23 cellular contexts compared by ENCODE assay signal in genomic region chr12:103960567-103961227, GRCh38. TPM values are rescaled to one million over a fixed set of nuclear protein-coding genes. Genes with fewer than 3 reads are reported as not detected.
A peak's percentile ranks its signal among the peaks of the same experiment; 100 is the strongest.
DNase-seq lines count a peak whose midpoint lies in the region; ATAC-seq, FAIRE-seq and TF ChIP-seq lines count a peak whose summit lies in the region.
"Had no signal": no experiment of that assay in that cellular context is flagged by ENCODE, and none has a peak within 500 bp of the region (broad histone marks: within the 10 kb centered on the region; RNA-seq: fewer than 3 reads in every experiment).

No MANE protein-coding gene starts in this region.

- H3K27ac Mint-ChIP-seq in CD14-positive monocyte, result no peak overlapping the region
- H3K27ac Mint-ChIP-seq: CD4-positive, CD25-positive, alpha-beta regulatory T cell; T-cell had no signal

- WGBS in HepG2 (ENCODE audit: low lambda C conversion rate), result 65% methylated on average over 7 of the region's 7 CpGs
- WGBS in right lobe of liver (ENCODE audit: insufficient coverage, low coverage, low lambda C conversion rate, missing lambda C conversion rate), result 64% methylated on average over 7 of the region's 7 CpGs
- 64% methylated on average over 7 of the region's 7 CpGs for WGBS in GM12878 (ENCODE audit: insufficient coverage, insufficient replicate concordance, low lambda C conversion rate, missing lambda C conversion rate)

- FAIRE-seq in HepG2 (lab: Jason Lieb, UNC) (no peak), GM12878 (lab: Jason Lieb, UNC) (no peak)
- FAIRE-seq: H54 had no signal

- SMC1A ChIA-PET in GM12878 (lab: Charles Lee; ENCODE audit: uncharacterized antibody, unreplicated experiment), result interaction anchor here (0.6 to 2.9 kb wide), 3 partner anchors 13 to 81 kb away, joined by 3 to 9 read pairs (median 9); no protein-coding TSS in a partner anchor

- POLR2A ChIA-PET in HepG2 (lab: Yijun Ruan, JAX) (interaction anchor here (3.3 kb wide), 1 partner anchor 31 kb away, joined by 18 read pairs; the partner anchor contains the start of gene HSP90B1), GM12878 (lab: Charles Lee) (interaction anchor here (1.0 to 1.8 kb wide), 2 partner anchors 25 to 31 kb away, joined by 4 to 7 read pairs; partner anchors contain the start of gene HSP90B1)

- H3K4me2 ChIP-seq in HepG2 (ENCODE audit: low read depth, low read length), result no peak overlapping the region
- H3K4me2 ChIP-seq in GM12878 (ENCODE audit: control insufficient read depth, insufficient read depth), result no peak overlapping the region

- in situ Hi-C loops in HepG2 (cut with HindIII; ENCODE audit: extremely low pct_ligation_motif_present, low pct_unique_long_range_greater_than_20kb) (no loop called here), GM12878 (cut with MboI) (no loop called here), gastrocnemius medialis (cut with MboI; ENCODE audit: low sequenced_read_pairs in 4 of 4) (loop anchor here in 2 of 4 donors (10.0 to 25.0 kb wide), 2 partner anchors 104 to 1152 kb away; partner anchors contain the start of genes HCFC2 (in 1 of the 2) and WASHC4 (in 1 of the 2)), ACHN (cut with HindIII; ENCODE audit: low pct_ligation_motif_present, low pct_unique_long_range_greater_than_20kb, low sequenced_read_pairs) (no loop called here)

- H3K36me3 Mint-ChIP-seq in CD14-positive monocyte, result no peaks in the 10 kb centered on the region
- H3K36me3 Mint-ChIP-seq: T-cell had no signal

- H3K4me3 ChIP-seq in HepG2 (replicated peaks in 1 of 3; ENCODE audit: insufficient read depth in 1 of 3, low read depth in 2 of 3, low read length in 3 of 3), result no peak overlapping the region
- no peak overlapping the region for H3K4me3 ChIP-seq in right lobe of liver
- no peak overlapping the region for H3K4me3 ChIP-seq in GM12878
- H3K4me3 ChIP-seq in gastrocnemius medialis, result no peak overlapping the region
- H3K4me3 ChIP-seq: MG63 had no signal

- peaks cover 47% of the 10 kb centered on the region for H3K4me1 ChIP-seq in HepG2 (ENCODE audit: insufficient read depth, low read length)
- H3K4me1 ChIP-seq in right lobe of liver, result peaks cover 0 to 20% (median 8%) of the 10 kb centered on the region in 4 donors
- no peaks in the 10 kb centered on the region for H3K4me1 ChIP-seq in GM12878 (ENCODE audit: control insufficient read depth, insufficient read depth, low read length)
- peaks cover 19 to 28% of the 10 kb centered on the region in 2 donors for H3K4me1 ChIP-seq in gastrocnemius medialis

- BruUV-seq in HepG2 (replicated peaks; lab: Mats Ljungman, UMichigan), result no TSS peak
- no TSS peak for BruUV-seq in GM12878 (replicated peaks; lab: Mats Ljungman, UMichigan)

- H3K27ac ChIP-seq in HepG2 (ENCODE audit: extremely low read length, insufficient read depth, low read length) (no peak overlapping the region), right lobe of liver (no peak overlapping the region), GM12878 (ENCODE audit: control insufficient read depth, insufficient read depth) (no peak overlapping the region), gastrocnemius medialis (no peak overlapping the region)
- H3K27ac ChIP-seq: 22Rv1 had no signal

- H3K27me3 Mint-ChIP-seq in CD14-positive monocyte (ENCODE audit: low read depth in 3 of 3), result peaks cover 0 to 4% (median 2%) of the 10 kb centered on the region in 3 donors
- H3K27me3 Mint-ChIP-seq: CD4-positive, CD25-positive, alpha-beta regulatory T cell; T-cell had no signal

- H3K27me3 ChIP-seq in HepG2 (ENCODE audit: control insufficient read depth in 1 of 2, insufficient read depth in 2 of 2, low read length in 2 of 2) (no peaks in the 10 kb centered on the region; a peak in 1 of 5 replicates), right lobe of liver (no peaks in the 10 kb centered on the region), GM12878 (replicated peaks in 1 of 2; ENCODE audit: control insufficient read depth in 2 of 2, insufficient read depth in 2 of 2, low read length in 1 of 2) (no peaks in the 10 kb centered on the region), gastrocnemius medialis (no peaks in the 10 kb centered on the region)
- H3K27me3 ChIP-seq: MG63 had no signal

- no peak for TF ChIP-seq RAD21 in HepG2 (CRISPR knock-in tag; IDR thresholded peaks at IDR 0.05)
- no peak for TF ChIP-seq RAD21 in GM12878 (IDR thresholded peaks at IDR 0.05; ENCODE audit: insufficient read depth, low read depth, low read length)

- H3K9me3 Mint-ChIP-seq in CD14-positive monocyte, result no peaks in the 10 kb centered on the region
- H3K9me3 Mint-ChIP-seq: CD4-positive, CD25-positive, alpha-beta regulatory T cell; T-cell had no signal

- no peak overlapping the region for H3K9ac ChIP-seq in HepG2 (ENCODE audit: insufficient read depth, low read depth, low read length)
- H3K9ac ChIP-seq in GM12878 (ENCODE audit: control insufficient read depth, insufficient read depth, low read length), result no peak overlapping the region

- H3K9me3 ChIP-seq in HepG2 (ENCODE audit: low read length) (no peaks in the 10 kb centered on the region), right lobe of liver (no peaks in the 10 kb centered on the region), GM12878 (replicated peaks; ENCODE audit: control insufficient read depth, insufficient read depth, low read length) (no peaks in the 10 kb centered on the region), gastrocnemius medialis (no peaks in the 10 kb centered on the region)
- H3K9me3 ChIP-seq: MG63 had no signal

- CTCF ChIA-PET in HepG2 (lab: Yijun Ruan, JAX; ENCODE audit: low intra/inter-chr PET ratio, low total read pairs) (no interaction called here), GM12878 (lab: Yijun Ruan, JAX) (interaction anchor here (0.7 to 1.1 kb wide), 2 partner anchors 76 to 77 kb away, joined by 3 to 4 read pairs; no protein-coding TSS in a partner anchor)

- H4K20me1 ChIP-seq in HepG2 (ENCODE audit: insufficient read depth, low read length) (no peaks in the 10 kb centered on the region), GM12878 (ENCODE audit: control insufficient read depth, insufficient read depth) (no peaks in the 10 kb centered on the region)

- TF ChIP-seq EP300 in HepG2 (IDR thresholded peaks at IDR 0.05; ENCODE audit: low read depth in 2 of 2, low read length in 2 of 2), result no peak
- no peak for TF ChIP-seq EP300 in HepG2 (CRISPR knock-in tag; IDR thresholded peaks at IDR 0.05; ENCODE audit: borderline replicate concordance)
- no peak for TF ChIP-seq EP300 in GM12878 (IDR thresholded peaks at IDR 0.05; ENCODE audit: borderline replicate concordance in 1 of 2, control insufficient read depth in 1 of 2, low read depth in 2 of 2, low read length in 2 of 2)

- no peak for ATAC-seq in HepG2
- ATAC-seq in right lobe of liver, result no peak
- no peak for ATAC-seq in GM12878
- ATAC-seq in gastrocnemius medialis, result no peak
- ATAC-seq: SK-N-SH treated with all-trans-retinoic acid at 6 μM for 48 hours, T-cell had no signal

- intact Hi-C loops in HepG2 (cut with micrococcal nuclease; ENCODE audit: unreplicated experiment), result loop anchor here (10.0 kb wide), 1 partner anchor 174 kb away; the partner anchor contains the start of gene NFYB
- intact Hi-C loops in right lobe of liver (cut with DNase I), result no loop called here
- intact Hi-C loops in GM12878 (cut with micrococcal nuclease; ENCODE audit: unreplicated experiment), result loop anchor here (10.0 kb wide), 1 partner anchor 324 kb away; no protein-coding TSS in a partner anchor
- intact Hi-C loops in gastrocnemius medialis (cut with DNase I; ENCODE audit: low total_unique reads), result no loop called here
- intact Hi-C loops in CD14-positive monocyte (cut with micrococcal nuclease), result loop anchor here in 1 of 2 donors (10.0 kb wide), 1 partner anchor 1154 kb away; no protein-coding TSS in a partner anchor

- TF ChIP-seq CTCF in HepG2 (CRISPR knock-in tag; IDR thresholded peaks at IDR 0.05), result no peak
- TF ChIP-seq CTCF in right lobe of liver (IDR thresholded peaks at IDR 0.05), result no peak
- TF ChIP-seq CTCF in GM12878 (IDR thresholded peaks at IDR 0.05 in 2 of 3, conservative IDR thresholded peaks at IDR 0.05 in 1 of 3; ENCODE audit: control insufficient read depth in 2 of 3, extremely low read depth in 1 of 3, insufficient read depth in 1 of 3, low read depth in 3 of 3, low read length in 3 of 3), result no peak
- no peak for TF ChIP-seq CTCF in gastrocnemius medialis (IDR thresholded peaks at IDR 0.05 in 4 of 5, conservative IDR thresholded peaks at IDR 0.05 in 1 of 5)
- no peak for TF ChIP-seq CTCF in CD14-positive monocyte (IDR thresholded peaks at IDR 0.05)

- no peak overlapping the region for H3K4me3 Mint-ChIP-seq in CD14-positive monocyte
- H3K4me3 Mint-ChIP-seq: T-cell had no signal

- RAD21 ChIA-PET in GM12878 (lab: Charles Lee; ENCODE audit: unreplicated experiment), result interaction anchor here (1.9 kb wide), 1 partner anchor 25 kb away, joined by 4 read pairs; no protein-coding TSS in a partner anchor

- H3K79me2 ChIP-seq in HepG2 (ENCODE audit: insufficient read depth, low read length) (peaks cover 30% of the 10 kb centered on the region), GM12878 (ENCODE audit: control insufficient read depth, insufficient read depth, low read length) (peaks cover 34% of the 10 kb centered on the region)

- H3K36me3 ChIP-seq in HepG2 (replicated peaks in 1 of 2; ENCODE audit: control insufficient read depth in 1 of 2, insufficient read depth in 2 of 2, low read length in 2 of 2), result no peaks in the 10 kb centered on the region
- H3K36me3 ChIP-seq in right lobe of liver, result no peaks in the 10 kb centered on the region
- no peaks in the 10 kb centered on the region for H3K36me3 ChIP-seq in GM12878 (ENCODE audit: control insufficient read depth in 2 of 2, insufficient read depth in 2 of 2, low read length in 1 of 2)
- no peaks in the 10 kb centered on the region for H3K36me3 ChIP-seq in gastrocnemius medialis

- H2AFZ ChIP-seq in HepG2 (ENCODE audit: low read length) (no peak overlapping the region), GM12878 (ENCODE audit: control insufficient read depth, low read depth, low read length) (no peak overlapping the region)

- peak; percentile 16 for DNase-seq in DMS 273 (lab: John Stamatoyannopoulos, UW; ENCODE audit: unreplicated experiment)
- DNase-seq in DMS 273 treated with DMSO at 0.1 percent for 48 hours (lab: John Stamatoyannopoulos, UW), result no peak
- DNase-seq in HepG2 (ENCODE audit: low spot score), result no peak
- no peak for DNase-seq in right lobe of liver
- DNase-seq in GM12878 (ENCODE audit: low read depth, low spot score), result no peak
- no peak for DNase-seq in gastrocnemius medialis
- DNase-seq in CD14-positive monocyte (ENCODE audit: low spot score), result no peak
- DNase-seq in ACHN, result no peak
- DNase-seq: CD4-positive, CD25-positive, alpha-beta regulatory T cell; COR-L47; DMS153; MG63; NCI-H1105; NCI-H1694; NCI-H2081 treated with DMSO at 0.1 percent for 48 hours; NCI-H345; NCI-H526 treated with DMSO at 0.1 percent for 48 hours; OCI-M1; SHP77; T-cell had no signal

- TF ChIP-seq POLR2A in HepG2 (IDR thresholded peaks at IDR 0.05; ENCODE audit: insufficient read depth in 1 of 2, low read depth in 2 of 2, low read length in 2 of 2) (no peak), right lobe of liver (IDR thresholded peaks at IDR 0.05) (no peak), GM12878 (IDR thresholded peaks at IDR 0.05; ENCODE audit: low read depth, low read length) (no peak), gastrocnemius medialis (IDR thresholded peaks at IDR 0.05) (no peak)

- H3K4me1 Mint-ChIP-seq in CD14-positive monocyte, result peaks cover 21% of the 10 kb centered on the region

RNA-seq across cellular contexts. Expression of gene TDG, which starts 5.0 kb away (rescaled TPM):
- 19.5 and 24.0 TPM in 2 replicates for total RNA-seq in HepG2 (2016; rRNA removed; fragmentation: Illumina TruSeq; extraction: Trizol)
- 11.8 and 12.8 TPM in 2 replicates for total RNA-seq in HepG2 (2016; cell fraction: cytosol; rRNA removed; fragmentation: Illumina TruSeq; extraction: Trizol; ENCODE audit: low read depth)
- 20.9 and 24.6 TPM in 2 replicates for total RNA-seq in HepG2 (2016; cell fraction: insoluble cytoplasmic fraction; rRNA removed; fragmentation: Illumina TruSeq; extraction: Trizol)
- 7.4 TPM in 2 replicates for total RNA-seq in HepG2 (2016; cell fraction: membrane; rRNA removed; fragmentation: Illumina TruSeq; extraction: Trizol)
- total RNA-seq in HepG2 (2016; cell fraction: nucleus; rRNA removed; fragmentation: Illumina TruSeq; extraction: Trizol), result 25.3 and 26.6 TPM in 2 replicates
- polyA plus RNA-seq in HepG2 (2011; rRNA removed), result 12.7 and 14.2 TPM in 2 replicates
- polyA plus RNA-seq in HepG2 (2011; cell fraction: cytosol; rRNA removed), result 4.6 and 6.2 TPM in 2 replicates
- 15.3 and 21.4 TPM in 2 replicates for polyA plus RNA-seq in HepG2 (2011; cell fraction: nucleus; rRNA removed)
- 14.2 and 14.6 TPM in 2 replicates for polyA plus RNA-seq in HepG2 (2012)
- 0.63 and 0.67 TPM in 2 replicates for polyA plus RNA-seq in HepG2 (2016; cell fraction: cytosol; fragmentation: Illumina TruSeq; extraction: Trizol; ENCODE audit: low read depth)
- 22.2 and 22.3 TPM in 2 replicates for polyA plus RNA-seq in HepG2 (2016; cell fraction: insoluble cytoplasmic fraction; fragmentation: Illumina TruSeq; extraction: Trizol; ENCODE audit: low read depth)
- polyA plus RNA-seq in HepG2 (2016; cell fraction: membrane; fragmentation: Illumina TruSeq; extraction: Trizol; ENCODE audit: low read depth), result 2.8 and 3.2 TPM in 2 replicates
- 35.4 and 37.9 TPM in 2 replicates for polyA plus RNA-seq in HepG2 (2016; cell fraction: nucleus; fragmentation: Illumina TruSeq; extraction: Trizol; ENCODE audit: insufficient read depth, low read depth)
- polyA minus RNA-seq in HepG2 (2011; rRNA and poly(A)+ RNA removed; ENCODE audit: low replicate concordance), result 4.8 and 13.4 TPM in 2 replicates
- 7.5 and 7.9 TPM in 2 replicates for polyA minus RNA-seq in HepG2 (2011; cell fraction: cytosol; rRNA and poly(A)+ RNA removed)
- polyA minus RNA-seq in HepG2 (2011; cell fraction: nucleus; rRNA and poly(A)+ RNA removed), result 37.8 and 39.1 TPM in 2 replicates
- total RNA-seq in right lobe of liver, result 10 to 100 TPM in 2 of 6 experiments, 1 to 10 TPM in 4; 4.9 to 14.1 (median 9.5) TPM
- 63.4 and 64.9 TPM in 2 replicates for total RNA-seq in GM12878 (2013; cell fraction: nucleolus; rRNA removed)
- 47.5 and 57.8 TPM in 2 replicates for total RNA-seq in GM12878 (2014; rRNA removed)
- total RNA-seq in GM12878 (2014; rRNA removed; fragmentation: Illumina TruSeq; extraction: Trizol), result 53.7 and 56.3 TPM in 2 replicates
- 46.7 and 51.9 TPM in 2 replicates for total RNA-seq in GM12878 (2021)
- polyA plus RNA-seq in GM12878 (2011; ENCODE audit: low read depth), result 15.8 TPM
- 47.5 and 72.3 TPM in 2 replicates for polyA plus RNA-seq in GM12878 (2011; rRNA removed)
- polyA plus RNA-seq in GM12878 (2011; cell fraction: cytosol; rRNA removed), result 17.1 and 17.3 TPM in 2 replicates
- 58.2 and 62.0 TPM in 2 replicates for polyA plus RNA-seq in GM12878 (2011; cell fraction: nucleus; rRNA removed)
- polyA plus RNA-seq in GM12878 (2012), result 24.3 and 25.7 TPM in 2 replicates
- 63.6 and 70.5 TPM in 2 replicates for polyA plus RNA-seq in GM12878 (2014; fragmentation: Illumina TruSeq; extraction: Trizol)
- polyA plus RNA-seq in GM12878 (2014; fragmentation: Nextera tagmentation; extraction: Ambion mirVana), result 10 to 100 TPM; 29.7 to 33.7 TPM
- polyA plus RNA-seq in GM12878 (2014; rRNA removed), result 44.0 and 50.5 TPM in 2 replicates
- 10 to 100 TPM; 63.2 to 68.8 TPM for polyA plus RNA-seq in GM12878 (2016; fragmentation: Nextera tagmentation; extraction: Ambion mirVana)
- 21.7 and 30.6 TPM in 2 replicates for polyA minus RNA-seq in GM12878 (2011; rRNA and poly(A)+ RNA removed)
- polyA minus RNA-seq in GM12878 (2011; cell fraction: cytosol; rRNA and poly(A)+ RNA removed), result 14.6 and 15.5 TPM in 2 replicates
- 17.8 and 21.0 TPM in 2 replicates for polyA minus RNA-seq in GM12878 (2011; cell fraction: nucleus; rRNA and poly(A)+ RNA removed)
- total RNA-seq in gastrocnemius medialis, result 10 to 100 TPM in 2 of 4 donors, 1 to 10 TPM in 2; 5.1 to 17.5 (median 9.0) TPM
- 10 to 100 TPM; 20.1 to 22.4 TPM for polyA plus RNA-seq in CD14-positive monocyte

RNA-seq across cellular contexts. Expression of gene HSP90B1, which starts 30.5 kb away (rescaled TPM):
- total RNA-seq in HepG2 (2016; rRNA removed; fragmentation: Illumina TruSeq; extraction: Trizol) (496 and 954 TPM in 2 replicates), right lobe of liver (1,000 to 10,000 TPM in 1 of 6 experiments, 100 to 1,000 TPM in 5; 472 to 1,038 (median 633) TPM), GM12878 (2014; rRNA removed) (298 and 306 TPM in 2 replicates), GM12878 (2014; rRNA removed; fragmentation: Illumina TruSeq; extraction: Trizol) (644 and 702 TPM in 2 replicates), GM12878 (2021) (511 and 557 TPM in 2 replicates), gastrocnemius medialis (10 to 100 TPM; 60.3 to 94.8 (median 79.3) TPM)
- 47.0 and 69.8 TPM in 2 replicates for total RNA-seq in HepG2 (2016; cell fraction: cytosol; rRNA removed; fragmentation: Illumina TruSeq; extraction: Trizol; ENCODE audit: low read depth)
- total RNA-seq in HepG2 (2016; cell fraction: insoluble cytoplasmic fraction; rRNA removed; fragmentation: Illumina TruSeq; extraction: Trizol), result 468 and 962 TPM in 2 replicates
- total RNA-seq in HepG2 (2016; cell fraction: membrane; rRNA removed; fragmentation: Illumina TruSeq; extraction: Trizol), result 69.5 and 84.4 TPM in 2 replicates
- 1,047 and 1,178 TPM in 2 replicates for total RNA-seq in HepG2 (2016; cell fraction: nucleus; rRNA removed; fragmentation: Illumina TruSeq; extraction: Trizol)
- polyA plus RNA-seq in HepG2 (2011; rRNA removed) (621 and 800 TPM in 2 replicates), GM12878 (2011; rRNA removed) (443 and 639 TPM in 2 replicates), GM12878 (2014; fragmentation: Illumina TruSeq; extraction: Trizol) (715 and 780 TPM in 2 replicates), GM12878 (2014; fragmentation: Nextera tagmentation; extraction: Ambion mirVana) (100 to 1,000 TPM; 254 to 414 TPM), GM12878 (2014; rRNA removed) (495 and 564 TPM in 2 replicates), GM12878 (2016; fragmentation: Nextera tagmentation; extraction: Ambion mirVana) (100 to 1,000 TPM; 936 to 968 TPM), CD14-positive monocyte (100 to 1,000 TPM in 1 of 2 donors, 10 to 100 TPM in 1; 97.9 to 177 TPM)
- 280 and 440 TPM in 2 replicates for polyA plus RNA-seq in HepG2 (2011; cell fraction: cytosol; rRNA removed)
- 376 and 536 TPM in 2 replicates for polyA plus RNA-seq in HepG2 (2011; cell fraction: nucleus; rRNA removed)
- polyA plus RNA-seq in HepG2 (2012), result 1,055 and 1,205 TPM in 2 replicates
- polyA plus RNA-seq in HepG2 (2016; cell fraction: cytosol; fragmentation: Illumina TruSeq; extraction: Trizol; ENCODE audit: low read depth), result 44.1 and 50.8 TPM in 2 replicates
- polyA plus RNA-seq in HepG2 (2016; cell fraction: insoluble cytoplasmic fraction; fragmentation: Illumina TruSeq; extraction: Trizol; ENCODE audit: low read depth), result 498 and 522 TPM in 2 replicates
- 50.1 and 59.6 TPM in 2 replicates for polyA plus RNA-seq in HepG2 (2016; cell fraction: membrane; fragmentation: Illumina TruSeq; extraction: Trizol; ENCODE audit: low read depth)
- polyA plus RNA-seq in HepG2 (2016; cell fraction: nucleus; fragmentation: Illumina TruSeq; extraction: Trizol; ENCODE audit: insufficient read depth, low read depth), result 1,450 and 1,620 TPM in 2 replicates
- 80.4 and 149 TPM in 2 replicates for polyA minus RNA-seq in HepG2 (2011; rRNA and poly(A)+ RNA removed; ENCODE audit: low replicate concordance)
- 307 and 357 TPM in 2 replicates for polyA minus RNA-seq in HepG2 (2011; cell fraction: cytosol; rRNA and poly(A)+ RNA removed)
- 422 and 476 TPM in 2 replicates for polyA minus RNA-seq in HepG2 (2011; cell fraction: nucleus; rRNA and poly(A)+ RNA removed)
- 492 and 493 TPM in 2 replicates for total RNA-seq in GM12878 (2013; cell fraction: nucleolus; rRNA removed)
- 428 TPM for polyA plus RNA-seq in GM12878 (2011; ENCODE audit: low read depth)
- polyA plus RNA-seq in GM12878 (2011; cell fraction: cytosol; rRNA removed), result 135 and 136 TPM in 2 replicates
- polyA plus RNA-seq in GM12878 (2011; cell fraction: nucleus; rRNA removed), result 477 and 595 TPM in 2 replicates
- polyA plus RNA-seq in GM12878 (2012), result 568 and 601 TPM in 2 replicates
- 148 and 211 TPM in 2 replicates for polyA minus RNA-seq in GM12878 (2011; rRNA and poly(A)+ RNA removed)
- 90.8 and 99.4 TPM in 2 replicates for polyA minus RNA-seq in GM12878 (2011; cell fraction: cytosol; rRNA and poly(A)+ RNA removed)
- polyA minus RNA-seq in GM12878 (2011; cell fraction: nucleus; rRNA and poly(A)+ RNA removed), result 145 and 205 TPM in 2 replicates

Comparison
In these comparisons a context has a peak if more than half of its experiments do, and no peak if none do; other contexts are left out.
1. intact Hi-C loops: an anchor here in HepG2 (10.0 kb wide) and GM12878 (10.0 kb wide); none called in right lobe of liver and gastrocnemius medialis.